13 cellular contexts compared by ENCODE assay signal in the genomic region with DNA sequence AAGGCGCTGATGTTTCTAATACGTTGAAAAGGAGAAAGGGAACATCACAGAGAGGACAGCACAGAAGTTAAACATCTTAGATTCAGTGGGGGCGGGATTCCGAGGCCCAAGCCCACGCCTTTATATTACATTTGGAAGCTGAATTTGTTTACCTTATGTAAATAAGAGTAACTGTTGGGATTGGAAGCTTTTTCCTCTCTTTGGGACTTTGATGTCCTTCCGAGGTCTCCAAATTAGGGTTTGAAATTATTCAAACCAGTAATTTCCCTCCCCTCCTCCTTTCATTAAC. TPM values are rescaled to one million over a fixed set of nuclear protein-coding genes. Genes with fewer than 3 reads are reported as not detected.
A peak's percentile ranks its signal among the peaks of the same experiment; 100 is the strongest.
DNase-seq lines count a peak whose midpoint lies in the region; ATAC-seq and TF ChIP-seq lines count a peak whose summit lies in the region.
"Had no signal": no experiment of that assay in that cellular context is flagged by ENCODE, and none has a peak within 500 bp of the region (broad histone marks: within the 10 kb centered on the region; RNA-seq: fewer than 3 reads in every experiment).

No MANE protein-coding gene starts in this region.

- H3K27ac ChIP-seq in Peyer's patch (peak overlapping the region in 3 of 4 donors; percentile 71 to 81 (median 73)), upper lobe of left lung (peak overlapping the region; percentile 82 to 92 (median 88))

- WGBS in upper lobe of left lung, 2 donors = 9% methylated on average over 6 of the region's 6 CpGs

- H3K36me3 ChIP-seq in Peyer's patch (no peaks in the 10 kb centered on the region), upper lobe of left lung (no peaks in the 10 kb centered on the region)

- H3K9me3 ChIP-seq in Peyer's patch (no peaks in the 10 kb centered on the region), upper lobe of left lung (no peaks in the 10 kb centered on the region)

- peaks cover 0 to 10% (median 0%) of the 10 kb centered on the region in 4 donors for H3K4me1 ChIP-seq in Peyer's patch
- H3K4me1 ChIP-seq in upper lobe of left lung = peaks cover 12 to 36% (median 22%) of the 10 kb centered on the region in 4 donors

- peak; percentile 5 for ATAC-seq in left lobe of liver
- ATAC-seq in upper lobe of left lung (ENCODE audit: low FRiP score in 2 of 2) = no peak
- no peak for ATAC-seq in HG03025 (IDR thresholded peaks at IDR 0.05; ENCODE audit: low FRiP score, unreplicated experiment)

- H3K4me3 ChIP-seq in Peyer's patch = peak overlapping the region in 3 of 4 donors; percentile 12 to 59 (median 54)
- peak overlapping the region in 3 of 4 donors; percentile 17 to 62 (median 55) for H3K4me3 ChIP-seq in upper lobe of left lung

- H3K27me3 ChIP-seq in Peyer's patch (peaks cover 0 to 47% of the 10 kb centered on the region in 2 donors), upper lobe of left lung (peaks cover 3 to 60% (median 24%) of the 10 kb centered on the region in 4 donors)

- no peak for TF ChIP-seq EP300 in upper lobe of left lung (IDR thresholded peaks at IDR 0.05)

- no peak for TF ChIP-seq CTCF in Peyer's patch (IDR thresholded peaks at IDR 0.05)
- TF ChIP-seq CTCF in upper lobe of left lung (IDR thresholded peaks at IDR 0.05) = no peak

- TF ChIP-seq POLR2A in Peyer's patch (IDR thresholded peaks at IDR 0.05) (no peak), upper lobe of left lung (IDR thresholded peaks at IDR 0.05) (no peak)

- DNase-seq in NCI-H510A treated with DMSO at 0.1 percent for 48 hours (lab: John Stamatoyannopoulos, UW) (peak; percentile 69), NCI-H510A (lab: John Stamatoyannopoulos, UW) (no peak), Peyer's patch (no peak), left lobe of liver (ENCODE audit: low spot score) (no peak), upper lobe of left lung (no peak), AG08395 (ENCODE audit: low spot score) (no peak)
- no peak for DNase-seq in stimulated activated CD4-positive, alpha-beta T cell treated with anti-CD3 and anti-CD28 coated beads, Interleukin-2, amount 100 ng/mL, for 48 hours
- DNase-seq: ACHN; activated CD4-positive, alpha-beta T cell treated with anti-CD3 and anti-CD28 coated beads for 1 hour; IMR-90; nucleus accumbens; stimulated activated CD4-positive, alpha-beta T cell treated with anti-CD3 and anti-CD28 coated beads, Interleukin-1b, Interleukin-23, amount 100 ng/mL, for 48 hours had no signal

RNA-seq across cellular contexts. Expression of a gene that starts 6.4 kb away (rescaled TPM):
- total RNA-seq in Peyer's patch (10 to 100 TPM in 3 of 4 donors, 1 to 10 TPM in 1; 7.4 to 24.6 (median 21.4) TPM), left lobe of liver (36.6 TPM), upper lobe of left lung (10 to 100 TPM; 25.1 to 69.2 (median 34.6) TPM)

RNA-seq across cellular contexts. Expression of a gene that starts 6.8 kb away (rescaled TPM):
- 10 to 100 TPM in 1 of 4 donors, 1 to 10 TPM in 2, not detected in 1; 1.8 to 12.7 (median 3.6) TPM for total RNA-seq in Peyer's patch
- total RNA-seq in left lobe of liver = 5.0 TPM
- total RNA-seq in upper lobe of left lung = 10 to 100 TPM in 3 of 6 donors, 1 to 10 TPM in 3; 5.2 to 63.9 (median 10.8) TPM
